ENCODE assay signal across 17 cellular contexts in the genomic region with DNA sequence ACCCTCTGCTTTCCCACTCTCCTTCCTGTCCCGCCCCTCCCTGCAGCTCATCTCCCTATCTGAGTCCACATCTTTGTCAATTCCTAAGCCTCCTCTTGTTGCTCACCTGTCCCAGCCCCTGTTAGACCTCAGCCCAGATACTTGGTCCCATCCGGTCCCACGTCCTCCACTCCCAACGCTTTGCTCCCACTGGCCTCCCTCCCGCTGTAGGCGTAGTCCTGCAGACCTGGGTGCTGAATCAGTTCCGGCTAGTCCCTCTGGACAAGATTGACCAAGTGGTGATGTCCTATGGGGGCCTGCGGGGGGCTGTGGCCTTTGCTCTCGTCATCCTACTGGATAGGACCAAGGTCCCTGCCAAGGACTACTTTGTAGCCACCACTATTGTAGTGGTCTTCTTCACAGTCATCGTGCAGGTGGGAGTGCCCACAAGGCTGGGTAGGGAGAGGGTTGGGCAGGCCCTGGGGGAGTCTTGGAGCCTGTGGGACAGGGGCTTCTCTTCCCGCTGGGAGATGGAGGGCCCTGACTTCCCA. TPM values are rescaled to one million over a fixed set of nuclear protein-coding genes. Genes with fewer than 3 reads are reported as not detected.
DNase-seq lines count a peak whose midpoint lies in the region; ATAC-seq and TF ChIP-seq lines count a peak whose summit lies in the region.
"Had no signal": no experiment of that assay in that cellular context is flagged by ENCODE, and none has a peak within 500 bp of the region (broad histone marks: within the 10 kb centered on the region; RNA-seq: fewer than 3 reads in every experiment).

No MANE protein-coding gene starts in this region.

- H3K36me3 ChIP-seq in RWPE2 (ENCODE audit: low read depth) = peaks cover 11% of the 10 kb centered on the region
- H3K36me3 ChIP-seq in iPS-15b (ENCODE audit: control insufficient read depth, insufficient read depth, low read length) = peaks cover 2% of the 10 kb centered on the region
- H3K36me3 ChIP-seq in neuronal stem cell (replicated peaks in 1 of 2; ENCODE audit: control insufficient read depth in 2 of 2, insufficient read depth in 2 of 2, low read length in 2 of 2) = no peaks in the 10 kb centered on the region
- peaks cover 0 to 11% (median 0%) of the 10 kb centered on the region in 6 donors for H3K36me3 ChIP-seq in spleen
- peaks cover 2% of the 10 kb centered on the region; the same call in 1 of the 2 replicates for H3K36me3 ChIP-seq in H7 (replicated peaks; ENCODE audit: control insufficient read depth, insufficient read depth, low read length)
- H3K36me3 ChIP-seq: BE2C had no signal

- H2BK12ac ChIP-seq in neuronal stem cell (ENCODE audit: low read length) = no peak overlapping the region

- H3K4me3 ChIP-seq in RWPE2 (ENCODE audit: severe bottlenecking) = no peak overlapping the region
- H3K4me3 ChIP-seq in iPS-15b (ENCODE audit: low read depth, low read length) = no peak overlapping the region
- no peak overlapping the region for H3K4me3 ChIP-seq in neuronal stem cell (ENCODE audit: low read length in 2 of 2)
- H3K4me3 ChIP-seq in spleen = no peak overlapping the region
- no peak overlapping the region for H3K4me3 ChIP-seq in H7 (ENCODE audit: insufficient read depth, low read depth, low read length)
- H3K4me3 ChIP-seq: GM23338 had no signal

- H3K14ac ChIP-seq in neuronal stem cell (ENCODE audit: low read length) = no peak overlapping the region

- H3K4me1 ChIP-seq in RWPE2 (ENCODE audit: insufficient read depth, poor library complexity, severe bottlenecking) = no peaks in the 10 kb centered on the region
- H3K4me1 ChIP-seq in iPS-15b (ENCODE audit: control insufficient read depth, insufficient read depth, low read length) = no peaks in the 10 kb centered on the region
- H3K4me1 ChIP-seq in neuronal stem cell (ENCODE audit: control insufficient read depth in 2 of 2, insufficient read depth in 1 of 2, low read depth in 1 of 2, low read length in 2 of 2) = no peaks in the 10 kb centered on the region
- H3K4me1 ChIP-seq in spleen = peaks cover 0 to 45% (median 21%) of the 10 kb centered on the region in 6 donors

- no peak overlapping the region for H2BK5ac ChIP-seq in neuronal stem cell (ENCODE audit: low read length)

- H3K23ac ChIP-seq in neuronal stem cell (ENCODE audit: low read depth, low read length, poor library complexity) = peak overlapping the region; percentile 48

- H2AK5ac ChIP-seq in neuronal stem cell (ENCODE audit: low read depth, low read length) = peak overlapping the region; percentile 50

- TF ChIP-seq CTCF in RWPE2 (IDR thresholded peaks at IDR 0.05; ENCODE audit: poor library complexity, severe bottlenecking) = no peak
- TF ChIP-seq CTCF in spleen (IDR thresholded peaks at IDR 0.05 in 8 of 11, conservative IDR thresholded peaks at IDR 0.05 in 3 of 11) = no peak

- no peak overlapping the region for H3K4ac ChIP-seq in neuronal stem cell (ENCODE audit: low read length)

- intact Hi-C loops in spleen (cut with DNase I; ENCODE audit: low total_unique reads) = no loop called here

- H3K9me3 ChIP-seq in RWPE2 (ENCODE audit: severe bottlenecking) = no peaks in the 10 kb centered on the region
- H3K9me3 ChIP-seq in iPS-15b (ENCODE audit: control insufficient read depth, insufficient read depth, low read length) = no peaks in the 10 kb centered on the region
- no peaks in the 10 kb centered on the region for H3K9me3 ChIP-seq in neuronal stem cell (replicated peaks in 1 of 2; ENCODE audit: control insufficient read depth in 2 of 2, insufficient read depth in 1 of 2, low read depth in 1 of 2, low read length in 2 of 2)
- H3K9me3 ChIP-seq in spleen = no peaks in the 10 kb centered on the region
- H3K9me3 ChIP-seq: BE2C had no signal

- no peaks in the 10 kb centered on the region for H3K27me3 ChIP-seq in RWPE2 (ENCODE audit: insufficient read depth, poor library complexity, severe bottlenecking)
- H3K27me3 ChIP-seq in iPS-15b (ENCODE audit: control insufficient read depth, insufficient read depth, low read length) = no peaks in the 10 kb centered on the region
- no peaks in the 10 kb centered on the region for H3K27me3 ChIP-seq in neuronal stem cell (ENCODE audit: control insufficient read depth in 3 of 3, insufficient read depth in 3 of 3, low read depth in 1 of 3, low read length in 3 of 3)
- peaks cover 0 to 4% (median 0%) of the 10 kb centered on the region in 7 donors for H3K27me3 ChIP-seq in spleen (replicated peaks in 1 of 7)
- H3K27me3 ChIP-seq in H7 (ENCODE audit: control insufficient read depth, insufficient read depth, low read length) = no peaks in the 10 kb centered on the region
- H3K27me3 ChIP-seq: BE2C had no signal

- no peak for TF ChIP-seq POLR2A in spleen (IDR thresholded peaks at IDR 0.05)

- H3K9ac ChIP-seq in iPS-15b (ENCODE audit: low read depth, low read length) = peak overlapping the region; percentile 12
- no peak overlapping the region for H3K9ac ChIP-seq in neuronal stem cell (ENCODE audit: low read depth, low read length, poor library complexity)

- no peak overlapping the region for H4K91ac ChIP-seq in neuronal stem cell (ENCODE audit: low read depth, low read length, poor library complexity)

- ATAC-seq in RWPE2 (ENCODE audit: low read depth) = no peak
- ATAC-seq: GM23338, HCT116, HepG2 had no signal

- no peak overlapping the region for H4K8ac ChIP-seq in neuronal stem cell (ENCODE audit: low read depth, low read length)

- no peak overlapping the region for H2AFZ ChIP-seq in neuronal stem cell (ENCODE audit: low read length)
- H2AFZ ChIP-seq: GM23338 had no signal

- H2BK15ac ChIP-seq in neuronal stem cell (ENCODE audit: low read length) = no peak overlapping the region

- no CpG with 5 or more reads among the region's 11 CpGs for WGBS in neuronal stem cell (ENCODE audit: extremely low coverage in 2 of 2, insufficient read length in 2 of 2, insufficient replicate concordance in 1 of 2), 2 donors
- WGBS in spleen, 5 donors = 75 to 88% (median 80%) methylated on average over 11 of the region's 11 CpGs

- H2BK120ac ChIP-seq in neuronal stem cell (ENCODE audit: low read depth, low read length) = no peak overlapping the region

- no peak overlapping the region for H3K4me2 ChIP-seq in neuronal stem cell (ENCODE audit: insufficient read depth, low read length, poor library complexity, severe bottlenecking)
- H3K4me2 ChIP-seq: GM23338 had no signal

- DNase-seq in RWPE2 (ENCODE audit: low spot score) (peak; percentile 54), neuronal stem cell (ENCODE audit: low spot score) (no peak), spleen (peak; percentile 68), DMS79 (lab: John Stamatoyannopoulos, UW) (no peak), T-helper 9 cell (no peak), H7 (no peak)
- DNase-seq: ACHN; BE2C; C1 segment of cervical spinal cord; CD4-positive, CD25-positive, alpha-beta regulatory T cell; COR-L47; GDM1 had no signal

- H3K18ac ChIP-seq in neuronal stem cell (ENCODE audit: low read length) = no peak overlapping the region

- peaks cover 2% of the 10 kb centered on the region for H3K79me1 ChIP-seq in neuronal stem cell (ENCODE audit: low read depth, low read length)

- H3K27ac ChIP-seq in RWPE2 (ENCODE audit: poor library complexity, severe bottlenecking) (no peak overlapping the region), neuronal stem cell (replicated peaks; ENCODE audit: low read length) (no peak overlapping the region), spleen (peak overlapping the region in 6 of 8 donors; percentile 44 to 88 (median 78))

RNA-seq across cellular contexts. Expression of gene SLC9A5, which starts 8.0 kb away (rescaled TPM):
- polyA plus RNA-seq in neuronal stem cell (2013, experiment 1 of 2) = 2.6 TPM
- polyA plus RNA-seq in neuronal stem cell (2013, experiment 2 of 2) = 2.3 TPM
- total RNA-seq in spleen = 10 to 100 TPM in 5 of 7 donors, 1 to 10 TPM in 2; 8.1 to 26.8 (median 13.5) TPM
- polyA plus RNA-seq in spleen = 10 to 100 TPM in 2 of 3 donors, 1 to 10 TPM in 1; 6.0 to 34.1 (median 33.6) TPM
- total RNA-seq in H7 (2014; rRNA removed; shearing (Covaris generic)) = 1.6 and 2.5 TPM in 2 replicates
- polyA plus RNA-seq: CD4-positive, CD25-positive, alpha-beta regulatory T cell; CD8-positive, alpha-beta memory T cell had no signal

RNA-seq across cellular contexts. Expression of gene FHOD1, which starts 9.5 kb away (rescaled TPM):
- 15.0 TPM for polyA plus RNA-seq in neuronal stem cell (2013, experiment 1 of 2)
- 14.0 TPM for polyA plus RNA-seq in neuronal stem cell (2013, experiment 2 of 2)
- total RNA-seq in spleen = 100 to 1,000 TPM in 6 of 7 donors, 10 to 100 TPM in 1; 97.3 to 304 (median 145) TPM
- 100 to 1,000 TPM in 2 of 3 donors, 10 to 100 TPM in 1; 45.6 to 193 (median 149) TPM for polyA plus RNA-seq in spleen
- total RNA-seq in H7 (2014; rRNA removed; shearing (Covaris generic)) = 22.4 and 37.4 TPM in 2 replicates

RNA-seq across cellular contexts. Expression of gene PLEKHG4, which starts 22.6 kb away (rescaled TPM):
- polyA plus RNA-seq in neuronal stem cell (2013, experiment 1 of 2) = 2.4 TPM
- 3.0 TPM for polyA plus RNA-seq in neuronal stem cell (2013, experiment 2 of 2)
- total RNA-seq in spleen = 10 to 100 TPM in 6 of 7 donors, 1 to 10 TPM in 1; 9.6 to 27.9 (median 15.2) TPM
- polyA plus RNA-seq in spleen = 10 to 100 TPM in 2 of 3 donors, 1 to 10 TPM in 1; 5.1 to 12.7 (median 11.3) TPM
- 9.6 and 15.0 TPM in 2 replicates for total RNA-seq in H7 (2014; rRNA removed; shearing (Covaris generic))

RNA-seq across cellular contexts. Expression of gene TMEM208, which starts 29.8 kb away (rescaled TPM):
- polyA plus RNA-seq in neuronal stem cell (2013, experiment 1 of 2) = 22.6 TPM
- 21.1 TPM for polyA plus RNA-seq in neuronal stem cell (2013, experiment 2 of 2)
- total RNA-seq in spleen = 10 to 100 TPM; 28.1 to 39.0 (median 29.3) TPM
- polyA plus RNA-seq in spleen = 10 to 100 TPM; 54.5 to 68.7 (median 65.9) TPM
- total RNA-seq in H7 (2014; rRNA removed; shearing (Covaris generic)) = 19.3 and 27.3 TPM in 2 replicates

RNA-seq across cellular contexts. Expression of gene ELMO3, which starts 57.8 kb away (rescaled TPM):
- polyA plus RNA-seq in neuronal stem cell (2013, experiment 1 of 2) = 0.79 TPM
- polyA plus RNA-seq in neuronal stem cell (2013, experiment 2 of 2) = 0.65 TPM
- 1 to 10 TPM; 2.8 to 4.7 (median 4.0) TPM for total RNA-seq in spleen
- 1 to 10 TPM; 4.2 to 8.7 (median 7.0) TPM for polyA plus RNA-seq in spleen
- 10.4 and 11.4 TPM in 2 replicates for total RNA-seq in H7 (2014; rRNA removed; shearing (Covaris generic))
- polyA plus RNA-seq: CD8-positive, alpha-beta memory T cell had no signal

Comparison
In these comparisons a context has a peak if more than half of its experiments do, and no peak if none do; other contexts are left out.
1. DNase-seq: peak in RWPE2 (single experiment) and spleen (single experiment); none in neuronal stem cell (single experiment), DMS79 (single experiment), T-helper 9 cell (single experiment) and H7 (single experiment).
2. H3K27ac ChIP-seq: peak in spleen (6 of 8); none in RWPE2 (single experiment) and neuronal stem cell (single experiment).